In genomic region chr1:212532469-212533235, GRCh38 we compare ENCODE assay signal across 14 cellular contexts.
"Had no signal": no experiment of that assay in that cellular context is flagged by ENCODE, and none has a peak within 500 bp of the region (broad histone marks: within the 10 kb centered on the region; RNA-seq: fewer than 3 reads in every experiment).

No MANE protein-coding gene starts in this region.

- H3K9ac ChIP-seq: parathyroid adenoma had no signal

- H3K4me3 ChIP-seq: sigmoid colon, thoracic aorta had no signal

- H3K4me1 Mint-ChIP-seq: activated B cell treated with CpG ODN at 0.5 μM for 24 hours; natural killer cell; stimulated activated naive B cell treated with anti-CD40 and anti-IgM and Interleukin-4, amounts not matched to agents 10 μg/mL and 1 μg/mL and 100 μg/mL, for 72 hours had no signal

- H3K36me3 Mint-ChIP-seq: activated CD4-positive, alpha-beta memory T cell treated with anti-CD3 and anti-CD28 coated beads for 36 hours; activated naive CD8-positive, alpha-beta T cell; natural killer cell; stimulated activated naive B cell treated with anti-CD40 and anti-IgM and Interleukin-4, amounts not matched to agents 10 μg/mL and 1 μg/mL and 100 μg/mL, for 72 hours had no signal

- H3K27me3 ChIP-seq: sigmoid colon had no signal

- H3K27ac ChIP-seq: parathyroid adenoma, sigmoid colon, thoracic aorta had no signal

- H3K9me3 Mint-ChIP-seq: activated B cell treated with CpG ODN at 0.5 μM for 24 hours; activated CD4-positive, alpha-beta memory T cell treated with anti-CD3 and anti-CD28 coated beads for 36 hours; activated T-helper 1 cell treated with anti-CD3 and anti-CD28 coated beads, Interleukin-12 subunit alpha, Interleukin-12 subunit beta, Interleukin-2, Interleukin-4 antibody, amounts not matched to agents 30 ng/mL and 10 ng/mL and 1 ng/mL, durations not matched to agents 14 hours and 24 hours and 36 hours; natural killer cell; stimulated activated naive B cell treated with anti-CD40 and anti-IgM and Interleukin-4, amounts not matched to agents 10 μg/mL and 1 μg/mL and 100 μg/mL, for 72 hours; T-helper 2 cell treated with Interferon-gamma antibody and Interleukin-4, amounts not matched to agents 5 μg/mL and 100 μg/mL, for 36 hours had no signal

- H3K79me2 ChIP-seq: parathyroid adenoma had no signal

- H3K27ac Mint-ChIP-seq: activated B cell treated with CpG ODN at 0.5 μM for 24 hours; activated CD4-positive, alpha-beta memory T cell treated with anti-CD3 and anti-CD28 coated beads for 36 hours; activated naive CD8-positive, alpha-beta T cell; activated T-helper 1 cell treated with anti-CD3 and anti-CD28 coated beads, Interleukin-12 subunit alpha, Interleukin-12 subunit beta, Interleukin-2, Interleukin-4 antibody, amounts not matched to agents 30 ng/mL and 10 ng/mL and 1 ng/mL, durations not matched to agents 14 hours and 24 hours and 36 hours; natural killer cell; stimulated activated naive B cell treated with anti-CD40 and anti-IgM and Interleukin-4, amounts not matched to agents 10 μg/mL and 1 μg/mL and 100 μg/mL, for 72 hours; T-helper 2 cell treated with Interferon-gamma antibody and Interleukin-4, amounts not matched to agents 5 μg/mL and 100 μg/mL, for 36 hours had no signal

- H3K4me3 Mint-ChIP-seq: activated B cell treated with CpG ODN at 0.5 μM for 24 hours; activated CD4-positive, alpha-beta memory T cell treated with anti-CD3 and anti-CD28 coated beads for 36 hours; activated naive CD8-positive, alpha-beta T cell; activated T-helper 1 cell treated with anti-CD3 and anti-CD28 coated beads, Interleukin-12 subunit alpha, Interleukin-12 subunit beta, Interleukin-2, Interleukin-4 antibody, amounts not matched to agents 30 ng/mL and 10 ng/mL and 1 ng/mL, durations not matched to agents 14 hours and 24 hours and 36 hours; natural killer cell; stimulated activated naive B cell treated with anti-CD40 and anti-IgM and Interleukin-4, amounts not matched to agents 10 μg/mL and 1 μg/mL and 100 μg/mL, for 72 hours; T-helper 2 cell treated with Interferon-gamma antibody and Interleukin-4, amounts not matched to agents 5 μg/mL and 100 μg/mL, for 36 hours had no signal

- DNase-seq: activated B cell treated with CpG ODN at 0.5 μM for 24 hours; activated CD4-positive, alpha-beta memory T cell treated with anti-CD3 and anti-CD28 coated beads for 36 hours; activated CD4-positive, alpha-beta T cell treated with anti-CD3 and anti-CD28 coated beads for 4 hours; activated T-cell treated with anti-CD3 and anti-CD28 coated beads for 4 hours; effector memory CD4-positive, alpha-beta T cell; natural killer cell; sigmoid colon; stimulated activated CD4-positive, alpha-beta T cell treated with anti-CD3 and anti-CD28 coated beads, Interleukin-4, amount 100 ng/mL, for 24 hours; stimulated activated naive B cell treated with anti-CD40 and anti-IgM and Interleukin-4, amounts not matched to agents 10 μg/mL and 1 μg/mL and 100 μg/mL, for 72 hours had no signal

- H3K36me3 ChIP-seq: sigmoid colon, thoracic aorta had no signal

- H3K4me1 ChIP-seq: parathyroid adenoma, sigmoid colon had no signal

- ATAC-seq: natural killer cell; stimulated activated naive B cell treated with anti-CD40 and anti-IgM and Interleukin-4, amounts not matched to agents 10 μg/mL and 1 μg/mL and 100 μg/mL, for 72 hours had no signal

- H2AFZ ChIP-seq: parathyroid adenoma had no signal
